Comparison of ENCODE assay signal across 1 cellular context in the genomic region with DNA sequence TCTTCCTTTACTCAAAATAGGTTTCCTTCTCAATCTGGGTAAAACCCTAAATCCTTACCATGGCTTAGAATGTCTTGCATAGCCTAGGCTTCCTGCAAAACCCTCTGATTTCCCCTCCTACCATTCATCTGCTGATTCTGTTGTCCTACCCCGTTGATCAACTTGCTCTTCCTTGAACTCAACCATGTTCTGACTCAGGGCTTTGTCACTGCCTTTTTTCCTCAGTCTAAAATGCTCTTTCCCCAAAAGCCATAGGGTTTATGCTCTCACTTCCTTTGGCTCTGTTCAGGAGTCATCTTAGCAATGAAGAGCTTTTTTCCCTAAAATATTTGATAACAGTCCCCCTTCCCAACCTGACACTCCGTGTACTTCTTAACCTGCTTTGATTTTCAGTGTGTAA.
TF ChIP-seq lines count a peak whose summit lies in the region.

No MANE protein-coding gene starts in this region.

TF ChIP-seq in H1, 55 proteins besides CTCF, POLR2A, EP300 and RAD21:
- TF ChIP-seq, protein P1, sequence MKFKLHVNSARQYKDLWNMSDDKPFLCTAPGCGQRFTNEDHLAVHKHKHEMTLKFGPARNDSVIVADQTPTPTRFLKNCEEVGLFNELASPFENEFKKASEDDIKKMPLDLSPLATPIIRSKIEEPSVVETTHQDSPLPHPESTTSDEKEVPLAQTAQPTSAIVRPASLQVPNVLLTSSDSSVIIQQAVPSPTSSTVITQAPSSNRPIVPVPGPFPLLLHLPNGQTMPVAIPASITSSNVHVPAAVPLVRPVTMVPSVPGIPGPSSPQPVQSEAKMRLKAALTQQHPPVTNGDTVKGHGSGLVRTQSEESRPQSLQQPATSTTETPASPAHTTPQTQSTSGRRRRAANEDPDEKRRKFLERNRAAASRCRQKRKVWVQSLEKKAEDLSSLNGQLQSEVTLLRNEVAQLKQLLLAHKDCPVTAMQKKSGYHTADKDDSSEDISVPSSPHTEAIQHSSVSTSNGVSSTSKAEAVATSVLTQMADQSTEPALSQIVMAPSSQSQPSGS (IDR thresholded peaks at IDR 0.05; ENCODE audit: low read length) = no peak
- TF ChIP-seq CBX5 (IDR thresholded peaks at IDR 0.05; ENCODE audit: low read depth, low read length) (no peak), GABPA (IDR thresholded peaks at IDR 0.05; ENCODE audit: borderline replicate concordance, insufficient read depth, low read length) (no peak), PHF8 (conservative IDR thresholded peaks at IDR 0.05; ENCODE audit: low read depth, low read length) (no peak)
- TF ChIP-seq, protein P2, sequence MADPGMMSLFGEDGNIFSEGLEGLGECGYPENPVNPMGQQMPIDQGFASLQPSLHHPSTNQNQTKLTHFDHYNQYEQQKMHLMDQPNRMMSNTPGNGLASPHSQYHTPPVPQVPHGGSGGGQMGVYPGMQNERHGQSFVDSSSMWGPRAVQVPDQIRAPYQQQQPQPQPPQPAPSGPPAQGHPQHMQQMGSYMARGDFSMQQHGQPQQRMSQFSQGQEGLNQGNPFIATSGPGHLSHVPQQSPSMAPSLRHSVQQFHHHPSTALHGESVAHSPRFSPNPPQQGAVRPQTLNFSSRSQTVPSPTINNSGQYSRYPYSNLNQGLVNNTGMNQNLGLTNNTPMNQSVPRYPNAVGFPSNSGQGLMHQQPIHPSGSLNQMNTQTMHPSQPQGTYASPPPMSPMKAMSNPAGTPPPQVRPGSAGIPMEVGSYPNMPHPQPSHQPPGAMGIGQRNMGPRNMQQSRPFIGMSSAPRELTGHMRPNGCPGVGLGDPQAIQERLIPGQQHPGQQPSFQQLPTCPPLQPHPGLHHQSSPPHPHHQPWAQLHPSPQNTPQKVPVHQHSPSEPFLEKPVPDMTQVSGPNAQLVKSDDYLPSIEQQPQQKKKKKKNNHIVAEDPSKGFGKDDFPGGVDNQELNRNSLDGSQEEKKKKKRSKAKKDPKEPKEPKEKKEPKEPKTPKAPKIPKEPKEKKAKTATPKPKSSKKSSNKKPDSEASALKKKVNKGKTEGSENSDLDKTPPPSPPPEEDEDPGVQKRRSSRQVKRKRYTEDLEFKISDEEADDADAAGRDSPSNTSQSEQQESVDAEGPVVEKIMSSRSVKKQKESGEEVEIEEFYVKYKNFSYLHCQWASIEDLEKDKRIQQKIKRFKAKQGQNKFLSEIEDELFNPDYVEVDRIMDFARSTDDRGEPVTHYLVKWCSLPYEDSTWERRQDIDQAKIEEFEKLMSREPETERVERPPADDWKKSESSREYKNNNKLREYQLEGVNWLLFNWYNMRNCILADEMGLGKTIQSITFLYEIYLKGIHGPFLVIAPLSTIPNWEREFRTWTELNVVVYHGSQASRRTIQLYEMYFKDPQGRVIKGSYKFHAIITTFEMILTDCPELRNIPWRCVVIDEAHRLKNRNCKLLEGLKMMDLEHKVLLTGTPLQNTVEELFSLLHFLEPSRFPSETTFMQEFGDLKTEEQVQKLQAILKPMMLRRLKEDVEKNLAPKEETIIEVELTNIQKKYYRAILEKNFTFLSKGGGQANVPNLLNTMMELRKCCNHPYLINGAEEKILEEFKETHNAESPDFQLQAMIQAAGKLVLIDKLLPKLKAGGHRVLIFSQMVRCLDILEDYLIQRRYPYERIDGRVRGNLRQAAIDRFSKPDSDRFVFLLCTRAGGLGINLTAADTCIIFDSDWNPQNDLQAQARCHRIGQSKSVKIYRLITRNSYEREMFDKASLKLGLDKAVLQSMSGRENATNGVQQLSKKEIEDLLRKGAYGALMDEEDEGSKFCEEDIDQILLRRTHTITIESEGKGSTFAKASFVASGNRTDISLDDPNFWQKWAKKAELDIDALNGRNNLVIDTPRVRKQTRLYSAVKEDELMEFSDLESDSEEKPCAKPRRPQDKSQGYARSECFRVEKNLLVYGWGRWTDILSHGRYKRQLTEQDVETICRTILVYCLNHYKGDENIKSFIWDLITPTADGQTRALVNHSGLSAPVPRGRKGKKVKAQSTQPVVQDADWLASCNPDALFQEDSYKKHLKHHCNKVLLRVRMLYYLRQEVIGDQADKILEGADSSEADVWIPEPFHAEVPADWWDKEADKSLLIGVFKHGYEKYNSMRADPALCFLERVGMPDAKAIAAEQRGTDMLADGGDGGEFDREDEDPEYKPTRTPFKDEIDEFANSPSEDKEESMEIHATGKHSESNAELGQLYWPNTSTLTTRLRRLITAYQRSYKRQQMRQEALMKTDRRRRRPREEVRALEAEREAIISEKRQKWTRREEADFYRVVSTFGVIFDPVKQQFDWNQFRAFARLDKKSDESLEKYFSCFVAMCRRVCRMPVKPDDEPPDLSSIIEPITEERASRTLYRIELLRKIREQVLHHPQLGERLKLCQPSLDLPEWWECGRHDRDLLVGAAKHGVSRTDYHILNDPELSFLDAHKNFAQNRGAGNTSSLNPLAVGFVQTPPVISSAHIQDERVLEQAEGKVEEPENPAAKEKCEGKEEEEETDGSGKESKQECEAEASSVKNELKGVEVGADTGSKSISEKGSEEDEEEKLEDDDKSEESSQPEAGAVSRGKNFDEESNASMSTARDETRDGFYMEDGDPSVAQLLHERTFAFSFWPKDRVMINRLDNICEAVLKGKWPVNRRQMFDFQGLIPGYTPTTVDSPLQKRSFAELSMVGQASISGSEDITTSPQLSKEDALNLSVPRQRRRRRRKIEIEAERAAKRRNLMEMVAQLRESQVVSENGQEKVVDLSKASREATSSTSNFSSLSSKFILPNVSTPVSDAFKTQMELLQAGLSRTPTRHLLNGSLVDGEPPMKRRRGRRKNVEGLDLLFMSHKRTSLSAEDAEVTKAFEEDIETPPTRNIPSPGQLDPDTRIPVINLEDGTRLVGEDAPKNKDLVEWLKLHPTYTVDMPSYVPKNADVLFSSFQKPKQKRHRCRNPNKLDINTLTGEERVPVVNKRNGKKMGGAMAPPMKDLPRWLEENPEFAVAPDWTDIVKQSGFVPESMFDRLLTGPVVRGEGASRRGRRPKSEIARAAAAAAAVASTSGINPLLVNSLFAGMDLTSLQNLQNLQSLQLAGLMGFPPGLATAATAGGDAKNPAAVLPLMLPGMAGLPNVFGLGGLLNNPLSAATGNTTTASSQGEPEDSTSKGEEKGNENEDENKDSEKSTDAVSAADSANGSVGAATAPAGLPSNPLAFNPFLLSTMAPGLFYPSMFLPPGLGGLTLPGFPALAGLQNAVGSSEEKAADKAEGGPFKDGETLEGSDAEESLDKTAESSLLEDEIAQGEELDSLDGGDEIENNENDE (IDR thresholded peaks at IDR 0.05; ENCODE audit: insufficient replicate concordance, low read length) = no peak
